Comparison of ENCODE assay signal across 8 cellular contexts in the genomic region with DNA sequence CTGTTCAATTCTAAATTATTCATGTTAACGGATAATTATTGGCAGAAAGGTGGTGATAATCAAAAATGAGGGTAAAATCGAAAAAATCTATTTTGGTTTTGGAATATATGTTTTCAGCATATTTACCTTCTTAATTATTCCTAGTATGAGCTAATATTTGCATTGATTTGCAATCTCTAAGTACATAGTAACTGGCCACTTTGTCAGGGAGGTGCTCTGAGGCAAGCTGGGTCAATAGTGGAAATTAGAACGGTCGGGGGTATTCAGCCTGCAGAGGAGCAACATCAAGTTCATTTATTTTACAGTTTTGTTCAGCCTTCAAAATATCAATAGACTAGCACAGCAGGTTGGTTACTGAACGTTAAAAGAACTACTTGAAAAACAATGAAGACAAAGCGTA. TPM values are rescaled to one million over a fixed set of nuclear protein-coding genes. Genes with fewer than 3 reads are reported as not detected.
DNase-seq lines count a peak whose midpoint lies in the region; ATAC-seq and TF ChIP-seq lines count a peak whose summit lies in the region.

No MANE protein-coding gene starts in this region.

- peaks cover 4% of the 10 kb centered on the region for H3K27me3 Mint-ChIP-seq in activated naive CD8-positive, alpha-beta T cell treated with anti-CD3 and anti-CD28 coated beads, Interleukin-2, amount 50 U/mL, for 24 hours

- peaks cover 0 to 21% (median 13%) of the 10 kb centered on the region in 9 donors for H3K36me3 ChIP-seq in heart left ventricle
- no peaks in the 10 kb centered on the region for H3K36me3 ChIP-seq in left lung
- H3K36me3 ChIP-seq in uterus: no peaks in the 10 kb centered on the region

- TF ChIP-seq POLR2A in heart left ventricle (IDR thresholded peaks at IDR 0.05) (no peak), uterus (IDR thresholded peaks at IDR 0.05) (no peak)

- H3K4me1 Mint-ChIP-seq in activated naive CD8-positive, alpha-beta T cell treated with anti-CD3 and anti-CD28 coated beads, Interleukin-2, amount 50 U/mL, for 24 hours: peaks cover 56% of the 10 kb centered on the region

- WGBS in heart left ventricle, 4 donors: 42 to 51% (median 45%) methylated on average over 6 of the region's 6 CpGs

- H3K27ac Mint-ChIP-seq in activated naive CD8-positive, alpha-beta T cell treated with anti-CD3 and anti-CD28 coated beads, Interleukin-2, amount 50 U/mL, for 24 hours: peak overlapping the region; percentile 93

- peak overlapping the region in 10 of 12 donors; percentile 62 to 97 (median 89) for H3K4me3 ChIP-seq in heart left ventricle
- H3K4me3 ChIP-seq in left lung: peak overlapping the region; percentile 67 to 78
- H3K4me3 ChIP-seq in uterus: peak overlapping the region; percentile 57 to 85

- peaks cover 42% of the 10 kb centered on the region for H3K36me3 Mint-ChIP-seq in activated naive CD8-positive, alpha-beta T cell treated with anti-CD3 and anti-CD28 coated beads, Interleukin-2, amount 50 U/mL, for 24 hours (ENCODE audit: low read depth)

- H3K27me3 ChIP-seq in heart left ventricle: peaks cover 0 to 68% (median 0%) of the 10 kb centered on the region in 9 donors
- peaks cover 0 to 100% of the 10 kb centered on the region in 2 donors for H3K27me3 ChIP-seq in left lung
- no peaks in the 10 kb centered on the region for H3K27me3 ChIP-seq in uterus

- H3K27ac ChIP-seq in heart left ventricle (peak overlapping the region in 5 of 12 donors; percentile 91 to 98 (median 94)), left lung (peak overlapping the region; percentile 88 to 97), uterus (peak overlapping the region; percentile 94)

- intact Hi-C loops in heart left ventricle (cut with DNase I): no loop called here
- intact Hi-C loops in Right ventricle myocardium superior (cut with DNase I): no loop called here
- intact Hi-C loops in left lung (cut with DNase I): no loop called here
- intact Hi-C loops in uterus (cut with DNase I; ENCODE audit: low total_unique reads): no loop called here

- TF ChIP-seq CTCF in heart left ventricle (IDR thresholded peaks at IDR 0.05) (no peak), left lung (IDR thresholded peaks at IDR 0.05) (no peak), uterus (IDR thresholded peaks at IDR 0.05) (no peak)

- ATAC-seq in heart left ventricle (no peak), Right ventricle myocardium superior (ENCODE audit: poor library complexity) (no peak), left lung (no peak), HG03354 (IDR thresholded peaks at IDR 0.05; ENCODE audit: poor library complexity, severe bottlenecking, unreplicated experiment) (no peak)
- no peak for ATAC-seq in activated naive CD8-positive, alpha-beta T cell treated with anti-CD3 and anti-CD28 coated beads, Interleukin-2, amount 50 U/mL, for 24 hours

- DNase-seq in heart left ventricle (no peak), Right ventricle myocardium superior (no peak), left lung (no peak), uterus (no peak), SIG-M5 treated with dmso at 0.1 percent for 504 hours (lab: John Stamatoyannopoulos, UW; ENCODE audit: unreplicated experiment) (no peak), KG1 (lab: John Stamatoyannopoulos, UW) (no peak)
- no peak for DNase-seq in activated naive CD8-positive, alpha-beta T cell treated with anti-CD3 and anti-CD28 coated beads, Interleukin-2, amount 50 U/mL, for 24 hours

- H3K9me3 ChIP-seq in heart left ventricle (no peaks in the 10 kb centered on the region), left lung (no peaks in the 10 kb centered on the region), uterus (no peaks in the 10 kb centered on the region)

- H3K4me1 ChIP-seq in heart left ventricle (peaks cover 2 to 48% (median 31%) of the 10 kb centered on the region in 12 donors), left lung (peaks cover 3 to 43% of the 10 kb centered on the region in 2 donors), uterus (peaks cover 0 to 18% of the 10 kb centered on the region in 2 donors)

- peak overlapping the region; percentile 86 for H3K4me3 Mint-ChIP-seq in activated naive CD8-positive, alpha-beta T cell treated with anti-CD3 and anti-CD28 coated beads, Interleukin-2, amount 50 U/mL, for 24 hours

- H3K9me3 Mint-ChIP-seq in activated naive CD8-positive, alpha-beta T cell treated with anti-CD3 and anti-CD28 coated beads, Interleukin-2, amount 50 U/mL, for 24 hours: no peaks in the 10 kb centered on the region

RNA-seq across cellular contexts. Expression of a gene that starts 1.8 kb away (rescaled TPM):
- 10 to 100 TPM; 16.4 to 36.2 (median 28.0) TPM for total RNA-seq in heart left ventricle
- polyA plus RNA-seq in heart left ventricle: 10 to 100 TPM in 1 of 2 donors, 1 to 10 TPM in 1; 8.1 to 11.8 TPM
- 23.2 TPM for total RNA-seq in Right ventricle myocardium superior
- total RNA-seq in left lung: 10 to 100 TPM; 20.9 to 31.7 TPM
- total RNA-seq in uterus: 10 to 100 TPM in 3 of 4 donors, 1 to 10 TPM in 1; 9.7 to 44.9 (median 28.8) TPM

RNA-seq across cellular contexts. Expression of a gene that starts 58.9 kb away (rescaled TPM):
- total RNA-seq in heart left ventricle: 10 to 100 TPM; 39.1 to 67.7 (median 49.5) TPM
- polyA plus RNA-seq in heart left ventricle: 10 to 100 TPM; 30.4 to 36.3 TPM
- total RNA-seq in Right ventricle myocardium superior: 48.9 TPM
- 10 to 100 TPM; 36.7 to 41.7 TPM for total RNA-seq in left lung
- total RNA-seq in uterus: 10 to 100 TPM; 28.4 to 86.3 (median 66.9) TPM
